ENCODE assay signal across 28 cellular contexts in genomic region chr13:48255090-48255489, GRCh38.
"Had no signal": no experiment of that assay in that cellular context is flagged by ENCODE, and none has a peak within 500 bp of the region (broad histone marks: within the 10 kb centered on the region; RNA-seq: fewer than 3 reads in every experiment).

No MANE protein-coding gene starts in this region.

- H3K4me1 ChIP-seq: colonic mucosa, parathyroid adenoma had no signal

- H3K27me3 ChIP-seq: colonic mucosa, esophagus squamous epithelium, right lobe of liver, stomach, testis, tibial artery had no signal

- H3K4me3 ChIP-seq: colonic mucosa, esophagus squamous epithelium, lung, right lobe of liver, stomach, testis, tibial artery had no signal

- H3K27ac Mint-ChIP-seq: dendritic cell treated with granulocyte-macrophage colony-stimulating factor and Interleukin-4, amounts not matched to agents 40 ng/mL and 50 ng/mL, for 4 days; progenitor cell of endocrine pancreas; stimulated activated effector memory CD8-positive, alpha-beta T cell treated with anti-CD3 and anti-CD28 coated beads, Interleukin-12 subunit alpha, Interleukin-12 subunit beta, amount 100 ng/mL, for 72 hours; type B pancreatic cell had no signal

- H3K4me3 Mint-ChIP-seq: dendritic cell treated with granulocyte-macrophage colony-stimulating factor and Interleukin-4, amounts not matched to agents 40 ng/mL and 50 ng/mL, for 4 days; immature natural killer cell; memory B cell; natural killer cell; neural crest cell; stimulated activated effector memory CD8-positive, alpha-beta T cell treated with anti-CD3 and anti-CD28 coated beads, Interleukin-12 subunit alpha, Interleukin-12 subunit beta, amount 100 ng/mL, for 72 hours; type B pancreatic cell had no signal

- H3K27ac ChIP-seq: colonic mucosa, parathyroid adenoma, testis, tibial artery had no signal

- H3K9me3 ChIP-seq: colonic mucosa, esophagus squamous epithelium, right lobe of liver, stomach, testis, tibial artery had no signal

- H3K9me3 Mint-ChIP-seq: dendritic cell treated with granulocyte-macrophage colony-stimulating factor and Interleukin-4, amounts not matched to agents 40 ng/mL and 50 ng/mL, for 4 days; immature natural killer cell; memory B cell; natural killer cell; neural crest cell; stimulated activated effector memory CD8-positive, alpha-beta T cell treated with anti-CD3 and anti-CD28 coated beads, Interleukin-12 subunit alpha, Interleukin-12 subunit beta, amount 100 ng/mL, for 72 hours; type B pancreatic cell had no signal

- DNase-seq: colonic mucosa; effector CD8-positive, alpha-beta T cell; esophagus squamous epithelium; foreskin melanocyte; glutamatergic neuron; hypothalamus; immature natural killer cell; islet precursor cell; kidney glomerular epithelial cell; natural killer cell; right lobe of liver; small intestine; stimulated activated CD4-positive, alpha-beta T cell treated with anti-CD3 and anti-CD28 coated beads, Interleukin-12 subunit alpha, Interleukin-12 subunit beta, amount 100 ng/mL, for 4 hours; stimulated activated CD4-positive, alpha-beta T cell treated with anti-CD3 and anti-CD28 coated beads, Interleukin-2, amount 100 ng/mL, for 24 hours; stimulated activated CD4-positive, alpha-beta T cell treated with anti-CD3 and anti-CD28 coated beads, Interleukin-4, amount 100 ng/mL, for 24 hours; stimulated activated naive CD4-positive, alpha-beta T cell treated with Interleukin-2 at 50 U/mL for 16 hours; stomach; substantia nigra; testis; tibial artery had no signal

- H3K4me1 Mint-ChIP-seq: neural crest cell had no signal

- H3K9ac ChIP-seq: parathyroid adenoma had no signal

- ATAC-seq: natural killer cell; right lobe of liver; stimulated activated effector memory CD8-positive, alpha-beta T cell treated with anti-CD3 and anti-CD28 coated beads, Interleukin-12 subunit alpha, Interleukin-12 subunit beta, amount 100 ng/mL, for 72 hours had no signal

- H3K27me3 Mint-ChIP-seq: dendritic cell treated with granulocyte-macrophage colony-stimulating factor and Interleukin-4, amounts not matched to agents 40 ng/mL and 50 ng/mL, for 4 days; memory B cell; progenitor cell of endocrine pancreas; type B pancreatic cell had no signal
